24 cellular contexts compared by ENCODE assay signal in genomic region chr3:151393961-151394360, GRCh38. TPM values are rescaled to one million over a fixed set of nuclear protein-coding genes. Genes with fewer than 3 reads are reported as not detected.
"Had no signal": no experiment of that assay in that cellular context is flagged by ENCODE, and none has a peak within 500 bp of the region (broad histone marks: within the 10 kb centered on the region; RNA-seq: fewer than 3 reads in every experiment).

No MANE protein-coding gene starts in this region.

- H3K27ac ChIP-seq: body of pancreas, colonic mucosa, esophagus squamous epithelium, heart left ventricle, left lung, ovary, sigmoid colon, spleen, stomach, thoracic aorta had no signal

- DNase-seq: activated CD4-positive, alpha-beta T cell treated with anti-CD3 and anti-CD28 coated beads for 4 hours; activated CD8-positive, alpha-beta T cell treated with anti-CD3 and anti-CD28 coated beads for 36 hours; activated effector memory CD4-positive, alpha-beta T cell treated with anti-CD3 and anti-CD28 coated beads, Interleukin-2, amount 50 U/mL, for 16 hours; activated T-cell treated with anti-CD3 and anti-CD28 coated beads, Interleukin-2, amount 50 U/mL, for 4 hours; amniotic stem cell; body of pancreas; caudate nucleus; colonic mucosa; effector CD4-positive, alpha-beta T cell; esophagus squamous epithelium; heart left ventricle; kidney; left lung; mucosa of descending colon; naive thymus-derived CD4-positive, alpha-beta T cell; ovary; sigmoid colon; spleen; stomach; T-helper 17 cell had no signal

- H3K36me3 ChIP-seq: colonic mucosa, esophagus squamous epithelium, heart left ventricle, left lung, ovary, sigmoid colon, spleen, stomach, thoracic aorta had no signal

- H3K4me1 ChIP-seq: body of pancreas, colonic mucosa, sigmoid colon, stomach had no signal

- H3K27me3 ChIP-seq: body of pancreas, colonic mucosa, esophagus squamous epithelium, heart left ventricle, left lung, ovary, sigmoid colon, spleen, stomach had no signal

- H3K27ac Mint-ChIP-seq: activated CD8-positive, alpha-beta T cell treated with anti-CD3 and anti-CD28 coated beads for 36 hours; activated naive CD4-positive, alpha-beta T cell treated with anti-CD3 and anti-CD28 coated beads, Interleukin-2, amount 50 U/mL, for 72 hours; naive thymus-derived CD4-positive, alpha-beta T cell; T-helper 17 cell had no signal

- H3K9me3 ChIP-seq: body of pancreas, colonic mucosa, esophagus squamous epithelium, heart left ventricle, left lung, mucosa of descending colon, ovary, sigmoid colon, spleen, stomach, thoracic aorta had no signal

- H3K27me3 Mint-ChIP-seq: activated CD8-positive, alpha-beta T cell treated with anti-CD3 and anti-CD28 coated beads for 36 hours had no signal

- H3K4me3 ChIP-seq: body of pancreas, colonic mucosa, esophagus squamous epithelium, heart left ventricle, left lung, mucosa of descending colon, ovary, sigmoid colon, spleen, stomach, thoracic aorta had no signal

- H3K4me3 Mint-ChIP-seq: activated CD8-positive, alpha-beta T cell treated with anti-CD3 and anti-CD28 coated beads for 36 hours; activated T-cell treated with anti-CD3 and anti-CD28 coated beads, Interleukin-2, amount 50 U/mL, for 4 hours; naive thymus-derived CD4-positive, alpha-beta T cell; T-helper 17 cell had no signal

- H3K9me3 Mint-ChIP-seq: activated CD8-positive, alpha-beta T cell treated with anti-CD3 and anti-CD28 coated beads for 36 hours; activated naive CD4-positive, alpha-beta T cell treated with anti-CD3 and anti-CD28 coated beads, Interleukin-2, amount 50 U/mL, for 72 hours; activated T-cell treated with anti-CD3 and anti-CD28 coated beads, Interleukin-2, amount 50 U/mL, for 4 hours had no signal

- H3K36me3 Mint-ChIP-seq: activated naive CD4-positive, alpha-beta T cell treated with anti-CD3 and anti-CD28 coated beads, Interleukin-2, amount 50 U/mL, for 72 hours; naive thymus-derived CD4-positive, alpha-beta T cell had no signal

- H3K4me1 Mint-ChIP-seq: naive thymus-derived CD4-positive, alpha-beta T cell had no signal

RNA-seq across cellular contexts. Expression of gene P2RY12, which starts 9.4 kb away (rescaled TPM):
- total RNA-seq: activated CD8-positive, alpha-beta T cell treated with anti-CD3 and anti-CD28 coated beads for 36 hours; activated naive CD4-positive, alpha-beta T cell treated with anti-CD3 and anti-CD28 coated beads, Interleukin-2, amount 50 U/mL, for 72 hours; activated T-cell treated with anti-CD3 and anti-CD28 coated beads, Interleukin-2, amount 50 U/mL, for 4 hours; endothelial cell of umbilical vein; pulmonary artery endothelial cell had no signal
